ENCODE assay signal across 21 cellular contexts in the genomic region with DNA sequence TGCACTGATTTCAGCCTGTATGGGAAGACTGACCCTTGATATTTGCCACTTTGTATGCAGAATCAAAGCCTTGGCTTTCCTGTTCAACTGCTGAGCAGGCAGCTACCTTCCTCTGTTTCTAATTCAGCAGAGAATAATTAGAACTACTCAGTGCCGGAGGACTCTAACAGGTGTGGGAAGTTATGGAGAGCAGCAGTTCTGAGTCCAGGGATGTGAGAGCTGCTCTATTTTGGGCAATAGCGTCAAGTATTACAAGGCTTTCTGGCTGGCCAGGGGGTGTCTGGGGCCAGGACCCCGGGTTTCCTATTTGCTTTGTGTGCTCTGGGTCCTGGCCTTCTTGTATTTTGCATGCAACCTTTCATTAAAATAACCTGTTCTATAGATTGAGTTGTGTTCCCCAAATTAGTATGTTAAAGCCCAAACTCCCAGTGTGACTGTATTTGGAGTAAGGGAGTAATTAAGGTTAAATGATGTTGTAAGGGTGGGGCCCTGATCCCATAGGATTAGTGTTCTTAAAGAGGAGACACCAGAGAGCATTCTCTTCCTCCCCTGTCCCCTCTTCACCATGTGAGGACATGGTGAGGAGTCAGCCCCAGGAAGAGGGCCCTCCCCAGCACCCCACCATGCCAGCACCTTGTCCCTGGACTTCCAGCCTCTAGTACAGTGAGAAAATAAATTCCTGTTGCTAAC. TPM values are rescaled to one million over a fixed set of nuclear protein-coding genes. Genes with fewer than 3 reads are reported as not detected.
"Had no signal": no experiment of that assay in that cellular context is flagged by ENCODE, and none has a peak within 500 bp of the region (broad histone marks: within the 10 kb centered on the region; RNA-seq: fewer than 3 reads in every experiment).

No MANE protein-coding gene starts in this region.

- H3K36me3 Mint-ChIP-seq: activated naive CD4-positive, alpha-beta T cell treated with anti-CD3 and anti-CD28 coated beads, Interleukin-2, amount 50 U/mL, for 24 hours had no signal

- DNase-seq: activated CD4-positive, alpha-beta T cell treated with anti-CD3 and anti-CD28 coated beads for 4 hours; activated CD8-positive, alpha-beta memory T cell treated with anti-CD3 and anti-CD28 coated beads, Interleukin-2, amount 50 U/mL, for 4 hours; activated CD8-positive, alpha-beta T cell treated with anti-CD3 and anti-CD28 coated beads for 36 hours; activated T-cell treated with anti-CD3 and anti-CD28 coated beads, Interleukin-2, amount 50 U/mL, for 72 hours; aorta; central memory CD4-positive, alpha-beta T cell; Karpas-422; MM.1S; NCI-H1105; NCI-H1436 treated with DMSO at 0.1 percent for 48 hours; NCI-H187; NCI-H2081; NK-92 treated with Interleukin-12 subunit alpha and Interleukin-12 subunit beta, amount 100 ng/mL, for 24 hours; SIG-M5; T-cell; T-helper 2 cell had no signal

- H3K4me3 Mint-ChIP-seq: activated CD8-positive, alpha-beta T cell treated with anti-CD3 and anti-CD28 coated beads for 36 hours; activated naive CD4-positive, alpha-beta T cell treated with anti-CD3 and anti-CD28 coated beads, Interleukin-2, amount 50 U/mL, for 24 hours; activated T-cell treated with anti-CD3 and anti-CD28 coated beads, Interleukin-2, amount 50 U/mL, for 72 hours; T-cell had no signal

- H3K9me3 Mint-ChIP-seq: activated CD8-positive, alpha-beta T cell treated with anti-CD3 and anti-CD28 coated beads for 36 hours; activated naive CD4-positive, alpha-beta T cell treated with anti-CD3 and anti-CD28 coated beads, Interleukin-2, amount 50 U/mL, for 24 hours; activated T-cell treated with anti-CD3 and anti-CD28 coated beads, Interleukin-2, amount 50 U/mL, for 72 hours; activated T-helper 2 cell treated with anti-CD3 and anti-CD28 coated beads, Interferon-gamma antibody, Interleukin-2, Interleukin-4, amounts not matched to agents 10 μg/mL and 5 μg/mL and 100 μg/mL, durations not matched to agents 14 hours and 24 hours and 36 hours; T-cell had no signal

- H3K4me3 ChIP-seq: breast epithelium, K562 had no signal

- H3K27ac ChIP-seq: breast epithelium had no signal

- H3K36me3 ChIP-seq: breast epithelium had no signal

- H3K27ac Mint-ChIP-seq: activated CD8-positive, alpha-beta T cell treated with anti-CD3 and anti-CD28 coated beads for 36 hours; activated naive CD4-positive, alpha-beta T cell treated with anti-CD3 and anti-CD28 coated beads, Interleukin-2, amount 50 U/mL, for 24 hours; activated T-cell treated with anti-CD3 and anti-CD28 coated beads, Interleukin-2, amount 50 U/mL, for 72 hours; activated T-helper 2 cell treated with anti-CD3 and anti-CD28 coated beads, Interferon-gamma antibody, Interleukin-2, Interleukin-4, amounts not matched to agents 10 μg/mL and 5 μg/mL and 100 μg/mL, durations not matched to agents 14 hours and 24 hours and 36 hours; T-cell had no signal

- H3K4me1 Mint-ChIP-seq: T-cell had no signal

- H3K4me1 ChIP-seq: breast epithelium had no signal

- ATAC-seq: activated CD4-positive, CD25-positive, alpha-beta regulatory T cell treated with anti-CD3 and anti-CD28 coated beads, Interleukin-2, amount 50 U/mL, for 24 hours; activated CD8-positive, alpha-beta T cell treated with anti-CD3 and anti-CD28 coated beads for 36 hours; activated T-cell treated with anti-CD3 and anti-CD28 coated beads, Interleukin-2, amount 50 U/mL, for 72 hours; K562; T-cell had no signal

RNA-seq across cellular contexts. Expression of gene NTSR2, which starts 5.6 kb away (rescaled TPM):
- total RNA-seq: activated CD8-positive, alpha-beta T cell treated with anti-CD3 and anti-CD28 coated beads for 36 hours; activated T-cell treated with anti-CD3 and anti-CD28 coated beads, Interleukin-2, amount 50 U/mL, for 72 hours; activated T-helper 2 cell treated with anti-CD3 and anti-CD28 coated beads, Interferon-gamma antibody, Interleukin-2, Interleukin-4, amounts not matched to agents 10 μg/mL and 5 μg/mL and 100 μg/mL, durations not matched to agents 14 hours and 24 hours and 36 hours; aorta; K562; T-cell had no signal
